9 cellular contexts compared by ENCODE assay signal in the genomic region with DNA sequence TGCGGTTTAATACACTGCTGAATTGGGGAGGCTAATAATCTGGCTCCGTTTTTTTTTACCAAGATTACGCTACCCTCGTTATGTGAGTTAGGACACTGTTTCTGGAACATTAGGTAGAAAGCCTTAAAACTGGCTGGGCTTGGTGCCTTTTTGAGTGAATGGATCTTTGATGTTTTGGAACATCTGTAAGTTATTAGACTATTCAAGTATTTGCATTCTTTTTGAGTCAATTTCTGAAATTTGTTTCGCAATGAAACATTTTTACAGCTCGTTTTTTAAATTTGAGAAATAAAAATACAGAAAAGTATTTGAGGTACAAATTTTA.
A peak's percentile ranks its signal among the peaks of the same experiment; 100 is the strongest.
DNase-seq lines count a peak whose midpoint lies in the region; ATAC-seq and TF ChIP-seq lines count a peak whose summit lies in the region.
"Had no signal": no experiment of that assay in that cellular context is flagged by ENCODE, and none has a peak within 500 bp of the region (broad histone marks: within the 10 kb centered on the region; RNA-seq: fewer than 3 reads in every experiment).

No MANE protein-coding gene starts in this region.

- no peaks in the 10 kb centered on the region for H4K20me1 ChIP-seq in mammary epithelial cell (ENCODE audit: insufficient read depth, low read length)

- H3K4me1 ChIP-seq in mammary epithelial cell (ENCODE audit: insufficient read depth, low read length) (peaks cover 5% of the 10 kb centered on the region), neuron (ENCODE audit: insufficient read depth, low read length) (peaks cover 9% of the 10 kb centered on the region), mesendoderm (ENCODE audit: control insufficient read depth, low read depth, low read length) (no peaks in the 10 kb centered on the region)

- H4K5ac ChIP-seq in mesendoderm (ENCODE audit: low read length) = no peak overlapping the region

- H3K9ac ChIP-seq in mammary epithelial cell (ENCODE audit: insufficient read depth, low read length) (no peak overlapping the region), mesendoderm (ENCODE audit: low read length) (no peak overlapping the region)

- H3K18ac ChIP-seq in mesendoderm (ENCODE audit: low read length) = no peak overlapping the region

- no peak overlapping the region for H3K4me3 ChIP-seq in HL-60 (replicated peaks; ENCODE audit: insufficient read depth, low read length)
- H3K4me3 ChIP-seq in mammary epithelial cell (replicated peaks in 1 of 3; ENCODE audit: insufficient read depth in 1 of 3, low read depth in 2 of 3, low read length in 3 of 3) = peak overlapping the region in 1 of 3 experiments; percentile 98
- peak overlapping the region; percentile 68 for H3K4me3 ChIP-seq in neuron (ENCODE audit: low read length)
- H3K4me3 ChIP-seq in mesendoderm (ENCODE audit: low read length) = no peak overlapping the region

- H2BK120ac ChIP-seq in mesendoderm (ENCODE audit: low read depth, low read length) = no peak overlapping the region

- H2BK5ac ChIP-seq in mesendoderm (ENCODE audit: low read length) = no peak overlapping the region

- dilution Hi-C loops in mammary epithelial cell (cut with HindIII; ENCODE audit: low sequenced_read_pairs) = no loop called here

- H4K8ac ChIP-seq in mesendoderm (ENCODE audit: low read depth, low read length) = no peak overlapping the region

- H3K4ac ChIP-seq in mesendoderm (ENCODE audit: low read depth, low read length) = no peak overlapping the region

- BruUV-seq in mammary epithelial cell (replicated peaks; lab: Mats Ljungman, UMichigan) = no TSS peak

- H3K56ac ChIP-seq in mesendoderm (ENCODE audit: low read length) = no peak overlapping the region

- no peak overlapping the region for H2BK15ac ChIP-seq in mesendoderm (replicated peaks; ENCODE audit: low read depth)

- H2AFZ ChIP-seq in mammary epithelial cell (ENCODE audit: low read depth, low read length) = peak overlapping the region; percentile 98
- peak overlapping the region; percentile 57 for H2AFZ ChIP-seq in neuron (ENCODE audit: low read depth, low read length)

- H3K79me2 ChIP-seq in mammary epithelial cell (ENCODE audit: insufficient read depth, low read length) (peaks cover 7% of the 10 kb centered on the region), mesendoderm (ENCODE audit: control insufficient read depth, insufficient read depth, low read length) (no peaks in the 10 kb centered on the region)

- H3K36me3 ChIP-seq in mammary epithelial cell (ENCODE audit: insufficient read depth, low read length) (no peaks in the 10 kb centered on the region), neuron (ENCODE audit: insufficient read depth, low read length) (peaks cover 16% of the 10 kb centered on the region), mesendoderm (ENCODE audit: control insufficient read depth, insufficient read depth, low read length) (no peaks in the 10 kb centered on the region)

- H3K4me2 ChIP-seq in mammary epithelial cell (ENCODE audit: insufficient read depth, low read depth, low read length) = peak overlapping the region; percentile 88
- H3K4me2 ChIP-seq in mesendoderm (ENCODE audit: low read length) = no peak overlapping the region

- CTCF ChIA-PET in mammary epithelial cell (lab: Charles Lee; ENCODE audit: low non-redundant PET) = no interaction called here

- H3K27ac ChIP-seq in HL-60 (replicated peaks) (peak overlapping the region; percentile 81), mammary epithelial cell (ENCODE audit: insufficient read depth, low read depth, low read length) (no peak overlapping the region), mesendoderm (ENCODE audit: low read depth, low read length) (no peak overlapping the region)

- peak; percentile 50 for DNase-seq in AG20443 (ENCODE audit: low spot score)
- no peak for DNase-seq in HL-60 (ENCODE audit: low read depth in 1 of 2, low spot score in 1 of 2)
- no peak for DNase-seq in mammary epithelial cell
- no peak for DNase-seq in mesendoderm
- DNase-seq in SIG-M5 (lab: John Stamatoyannopoulos, UW) = no peak

- no peaks in the 10 kb centered on the region for H3K79me1 ChIP-seq in mesendoderm (ENCODE audit: low read length)

- TF ChIP-seq CTCF in HL-60 (IDR thresholded peaks at IDR 0.05; ENCODE audit: insufficient read depth, low read length) (no peak), mammary epithelial cell (conservative IDR thresholded peaks at IDR 0.05 in 1 of 2, IDR thresholded peaks at IDR 0.05 in 1 of 2; ENCODE audit: extremely low read depth in 1 of 2, insufficient read depth in 1 of 2, low read depth in 1 of 2, low read length in 2 of 2) (no peak)

- in situ Hi-C loops in mammary epithelial cell (cut with MboI; ENCODE audit: low sequenced_read_pairs in 2 of 2) = no loop called here

- H3K9me3 ChIP-seq in mammary epithelial cell (replicated peaks; ENCODE audit: insufficient read depth, low read length) = no peaks in the 10 kb centered on the region
- H3K9me3 ChIP-seq in neuron (ENCODE audit: low read length) = no peaks in the 10 kb centered on the region
- H3K9me3 ChIP-seq: pancreas had no signal

- no peak overlapping the region for H2AK5ac ChIP-seq in mesendoderm (ENCODE audit: low read length)

- intact Hi-C loops in mammary epithelial cell (cut with micrococcal nuclease) = loop anchor here (1.0 kb wide), 1 partner anchor 54 kb away; no protein-coding TSS in a partner anchor

- no peak for ATAC-seq in HG02642 (IDR thresholded peaks at IDR 0.05; ENCODE audit: poor library complexity, unreplicated experiment)
- no peak for ATAC-seq in GM18502 (IDR thresholded peaks at IDR 0.05; ENCODE audit: poor library complexity, unreplicated experiment)

- no peak overlapping the region for H3K23ac ChIP-seq in mesendoderm (ENCODE audit: low read length)

- H3K27me3 ChIP-seq in HL-60 (ENCODE audit: insufficient read depth, poor library complexity, severe bottlenecking) (no peaks in the 10 kb centered on the region), mammary epithelial cell (ENCODE audit: insufficient read depth, low read length) (peaks cover 2% of the 10 kb centered on the region), neuron (ENCODE audit: insufficient read depth, low read length) (no peaks in the 10 kb centered on the region), mesendoderm (ENCODE audit: insufficient read depth, low read length, poor library complexity) (no peaks in the 10 kb centered on the region)
- H3K27me3 ChIP-seq: pancreas had no signal

- WGBS in mammary epithelial cell (ENCODE audit: low coverage, missing lambda C conversion rate) = 97% methylated on average over 6 of the region's 6 CpGs
- WGBS in mesendoderm (ENCODE audit: extremely low coverage, insufficient coverage, low lambda C conversion rate) = no CpG with 5 or more reads among the region's 6 CpGs
